18 cellular contexts compared by ENCODE assay signal in the genomic region with DNA sequence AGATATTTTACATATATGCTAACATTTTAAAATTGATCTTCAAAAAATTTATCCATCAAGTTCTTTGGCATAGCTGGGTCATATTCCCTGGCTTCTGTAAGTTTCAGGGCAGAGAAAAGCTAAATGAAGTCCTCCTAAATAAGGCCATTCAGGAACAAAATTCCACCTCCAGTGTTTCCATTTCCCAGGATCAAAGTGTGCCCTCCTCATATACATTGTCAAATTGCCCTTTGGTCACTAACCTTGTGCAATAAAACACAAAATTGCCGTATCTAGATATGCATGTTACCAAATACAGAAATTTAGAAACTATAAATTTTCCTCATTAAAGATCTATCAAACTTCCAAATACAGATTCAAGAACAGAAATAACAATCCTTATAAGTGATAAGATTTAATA. TPM values are rescaled to one million over a fixed set of nuclear protein-coding genes. Genes with fewer than 3 reads are reported as not detected.
DNase-seq lines count a peak whose midpoint lies in the region; ATAC-seq, FAIRE-seq and TF ChIP-seq lines count a peak whose summit lies in the region.
"Had no signal": no experiment of that assay in that cellular context is flagged by ENCODE, and none has a peak within 500 bp of the region (broad histone marks: within the 10 kb centered on the region; RNA-seq: fewer than 3 reads in every experiment).

No MANE protein-coding gene starts in this region.

- DNase-seq in SK-N-SH: no peak
- DNase-seq in small intestine: peak; percentile 68
- DNase-seq in stimulated activated naive CD8-positive, alpha-beta T cell treated with anti-CD3 and anti-CD28 coated beads, Interleukin-15, Interleukin-2, amounts not matched to agents 100 U/mL and 50 U/mL, for 24 hours: no peak
- no peak for DNase-seq in RCC 7860 (ENCODE audit: low spot score)
- DNase-seq in NK-92 treated with Interleukin-12 subunit alpha and Interleukin-12 subunit beta, amount 100 ng/mL, for 24 hours (lab: John Stamatoyannopoulos, UW): no peak
- DNase-seq: 8988T; BE2C; CD4-positive, CD25-positive, alpha-beta regulatory T cell; GOT3; KBM-7; NCI-H187 treated with DMSO at 0.1 percent for 48 hours; NCI-H226 had no signal

- POLR2A ChIA-PET in SK-N-SH (lab: Yijun Ruan, JAX): no interaction called here

- H3K9me2 ChIP-seq in SK-N-SH: no peaks in the 10 kb centered on the region

- 90% methylated on average over 1 of the region's 1 CpG for WGBS in SK-N-SH (ENCODE audit: low lambda C conversion rate)
- WGBS in liver: 26% methylated on average over 1 of the region's 1 CpG
- WGBS in small intestine, 3 donors: 19 to 72% (median 48%) methylated on average over 1 of the region's 1 CpG

- TF ChIP-seq EP300 in SK-N-SH (IDR thresholded peaks at IDR 0.05; ENCODE audit: borderline replicate concordance in 1 of 2, low read depth in 1 of 2, low read length in 1 of 2): no peak

- H3K36me3 ChIP-seq in SK-N-SH (replicated peaks in 1 of 2; ENCODE audit: control insufficient read depth in 1 of 2, insufficient read depth in 2 of 2, low read length in 1 of 2) (peaks cover 13 to 14% of the 10 kb centered on the region in 2 experiments), liver (ENCODE audit: control insufficient read depth in 4 of 4, insufficient read depth in 3 of 4, low read depth in 1 of 4, low read length in 3 of 4) (no peaks in the 10 kb centered on the region), small intestine (ENCODE audit: control insufficient read depth in 2 of 2, insufficient read depth in 2 of 2, low read length in 2 of 2) (no peaks in the 10 kb centered on the region)

- no peak for TF ChIP-seq RAD21 in SK-N-SH (IDR thresholded peaks at IDR 0.05; ENCODE audit: low read length)
- TF ChIP-seq RAD21 in liver (IDR thresholded peaks at IDR 0.05): no peak

- no peak overlapping the region; a peak in 1 of 4 replicates for H3K27ac ChIP-seq in SK-N-SH (ENCODE audit: low read depth in 2 of 2, low read length in 1 of 2)
- H3K27ac ChIP-seq in VCaP: 0 out of 2 replicates have a peak overlapping the region, but pooled peaks have one; percentile 0
- H3K27ac ChIP-seq in liver (ENCODE audit: low read depth in 1 of 2, low read length in 2 of 2): no peak overlapping the region
- no peak overlapping the region for H3K27ac ChIP-seq in small intestine (ENCODE audit: low read depth in 1 of 2, low read length in 1 of 2)
- H3K27ac ChIP-seq: SJSA1 had no signal

- H3K27me3 ChIP-seq in SK-N-SH (ENCODE audit: insufficient read depth) (no peaks in the 10 kb centered on the region), liver (ENCODE audit: control insufficient read depth in 4 of 4, insufficient read depth in 4 of 4, low read length in 3 of 4) (no peaks in the 10 kb centered on the region), small intestine (ENCODE audit: control insufficient read depth in 2 of 2, insufficient read depth in 2 of 2, low read length in 2 of 2) (no peaks in the 10 kb centered on the region)
- H3K27me3 ChIP-seq: BE2C, SJSA1 had no signal

- CTCF ChIA-PET in SK-N-SH (lab: Yijun Ruan, JAX): interaction anchor here (1.2 to 5.3 kb wide), 5 partner anchors 43 to 446 kb away, joined by 3 to 47 read pairs (median 7); partner anchors contain the start of gene FBN1

- H3K4me3 ChIP-seq in SK-N-SH (ENCODE audit: low read depth in 2 of 2, low read length in 1 of 2) (no peak overlapping the region), liver (ENCODE audit: low read depth in 1 of 3, low read length in 3 of 3) (no peak overlapping the region), small intestine (ENCODE audit: low read depth in 1 of 2, low read length in 2 of 2) (no peak overlapping the region)
- H3K4me3 ChIP-seq: SJSA1 had no signal

- H3K79me2 ChIP-seq in SK-N-SH (ENCODE audit: insufficient read depth): peaks cover 66% of the 10 kb centered on the region

- no peaks in the 10 kb centered on the region for H4K20me1 ChIP-seq in SK-N-SH (ENCODE audit: insufficient read depth)

- FAIRE-seq in small intestine (lab: Jason Lieb, UNC) (no peak), RCC 7860 (lab: Jason Lieb, UNC) (no peak)
- FAIRE-seq: G401.6 had no signal

- no peak overlapping the region for H3K4me2 ChIP-seq in SK-N-SH

- ATAC-seq in SK-N-SH treated with all-trans-retinoic acid at 6 μM for 48 hours: no peak
- ATAC-seq in stimulated activated naive CD8-positive, alpha-beta T cell treated with anti-CD3 and anti-CD28 coated beads, Interleukin-15, Interleukin-2, amounts not matched to agents 100 U/mL and 50 U/mL, for 24 hours: no peak
- ATAC-seq: Panc1 had no signal

- TF ChIP-seq CTCF in SK-N-SH (IDR thresholded peaks at IDR 0.05) (no peak), VCaP (conservative IDR thresholded peaks at IDR 0.05) (no peak), liver (IDR thresholded peaks at IDR 0.05; ENCODE audit: low read depth, low read length, missing input control) (no peak)

- H3K9me3 ChIP-seq in SK-N-SH (no peaks in the 10 kb centered on the region), liver (ENCODE audit: control insufficient read depth in 4 of 4, low read length in 3 of 4) (no peaks in the 10 kb centered on the region), small intestine (ENCODE audit: control insufficient read depth, low read depth) (no peaks in the 10 kb centered on the region)
- H3K9me3 ChIP-seq: BE2C, SJSA1 had no signal

- peaks cover 11% of the 10 kb centered on the region for H3F3A ChIP-seq in SK-N-SH (replicated peaks; ENCODE audit: insufficient read depth)

- peaks cover 12 to 33% of the 10 kb centered on the region in 2 experiments for H3K4me1 ChIP-seq in SK-N-SH (ENCODE audit: control insufficient read depth in 1 of 2, insufficient read depth in 2 of 2, low read depth in 1 of 2, low read length in 1 of 2)
- peaks cover 0 to 8% (median 3%) of the 10 kb centered on the region in 4 donors for H3K4me1 ChIP-seq in liver (ENCODE audit: control insufficient read depth in 4 of 4, insufficient read depth in 4 of 4, low read length in 3 of 4)
- H3K4me1 ChIP-seq in small intestine (ENCODE audit: control insufficient read depth in 2 of 2, insufficient read depth in 1 of 2, low read depth in 1 of 2, low read length in 1 of 2): no peaks in the 10 kb centered on the region

- no peak overlapping the region for H2AFZ ChIP-seq in SK-N-SH (ENCODE audit: low read depth)

- peak overlapping the region; percentile 6; the same call in 1 of the 2 replicates for H3K9ac ChIP-seq in SK-N-SH
- no peak overlapping the region for H3K9ac ChIP-seq in liver (ENCODE audit: low read depth in 1 of 2, low read length in 2 of 2)

TF ChIP-seq in SK-N-SH, 30 proteins besides CTCF, POLR2A, EP300 and RAD21:
- no peak for TF ChIP-seq FOXM1 (IDR thresholded peaks at IDR 0.05; ENCODE audit: low read depth)
- TF ChIP-seq ELF1 (IDR thresholded peaks at IDR 0.05): no peak
- no peak for TF ChIP-seq TAF1 (IDR thresholded peaks at IDR 0.05; ENCODE audit: borderline replicate concordance, low read depth, low read length)
- no peak for TF ChIP-seq MEF2A (IDR thresholded peaks at IDR 0.05; ENCODE audit: borderline replicate concordance, low read depth)
- no peak for TF ChIP-seq JUND (IDR thresholded peaks at IDR 0.05)

TF ChIP-seq in SK-N-SH treated with all-trans-retinoic acid at 6 μM for 48 hours, 23 proteins besides CTCF, POLR2A, EP300 and RAD21 (continues in another document):
- TF ChIP-seq ZNF70 (CRISPR knock-in tag; IDR thresholded peaks at IDR 0.05) (no peak), CSRNP3 (CRISPR knock-in tag; IDR thresholded peaks at IDR 0.05) (no peak), SNAI2 (CRISPR knock-in tag; IDR thresholded peaks at IDR 0.05) (no peak), ZFP30 (CRISPR knock-in tag; IDR thresholded peaks at IDR 0.05) (no peak), RARB (CRISPR knock-in tag; IDR thresholded peaks at IDR 0.05) (no peak), TCF4 (CRISPR knock-in tag; IDR thresholded peaks at IDR 0.05; ENCODE audit: borderline replicate concordance) (no peak), ISL1 (CRISPR knock-in tag; IDR thresholded peaks at IDR 0.05) (no peak), ESRRG (CRISPR knock-in tag; IDR thresholded peaks at IDR 0.05) (no peak)

TF ChIP-seq in liver, 16 proteins besides CTCF, POLR2A, EP300 and RAD21 (continues in another document):
- TF ChIP-seq HNF4A (conservative IDR thresholded peaks at IDR 0.05): peak; percentile 72 to 81
- no peak for TF ChIP-seq ATF3 (IDR thresholded peaks at IDR 0.05)
- no peak for TF ChIP-seq SP1 (IDR thresholded peaks at IDR 0.05)
- TF ChIP-seq RXRA (IDR thresholded peaks at IDR 0.05): peak in 1 of 2 donors; percentile 14
- no peak for TF ChIP-seq REST (IDR thresholded peaks at IDR 0.05)
- TF ChIP-seq HNF4G (IDR thresholded peaks at IDR 0.05): peak; percentile 33

RNA-seq across cellular contexts. Expression of gene CEP152, which starts 10.6 kb away (rescaled TPM):
- polyA plus RNA-seq in SK-N-SH (2012; rRNA removed) (0.71 and 1.4 TPM in 2 replicates), liver (1 to 10 TPM in 1 of 2 donors, under 1 TPM in 1; 0.30 to 3.3 TPM), small intestine (1 to 10 TPM; 1.1 to 1.9 (median 1.3) TPM)
- 1.2 and 1.5 TPM in 2 replicates for polyA plus RNA-seq in SK-N-SH (2012; cell fraction: cytosol; rRNA removed)
- polyA plus RNA-seq in SK-N-SH (2012; cell fraction: nucleus; rRNA removed): 1.8 and 2.4 TPM in 2 replicates
- total RNA-seq in liver: 1 to 10 TPM; 3.8 to 9.7 TPM
